ENCODE assay signal across 1 cellular context in the genomic region with DNA sequence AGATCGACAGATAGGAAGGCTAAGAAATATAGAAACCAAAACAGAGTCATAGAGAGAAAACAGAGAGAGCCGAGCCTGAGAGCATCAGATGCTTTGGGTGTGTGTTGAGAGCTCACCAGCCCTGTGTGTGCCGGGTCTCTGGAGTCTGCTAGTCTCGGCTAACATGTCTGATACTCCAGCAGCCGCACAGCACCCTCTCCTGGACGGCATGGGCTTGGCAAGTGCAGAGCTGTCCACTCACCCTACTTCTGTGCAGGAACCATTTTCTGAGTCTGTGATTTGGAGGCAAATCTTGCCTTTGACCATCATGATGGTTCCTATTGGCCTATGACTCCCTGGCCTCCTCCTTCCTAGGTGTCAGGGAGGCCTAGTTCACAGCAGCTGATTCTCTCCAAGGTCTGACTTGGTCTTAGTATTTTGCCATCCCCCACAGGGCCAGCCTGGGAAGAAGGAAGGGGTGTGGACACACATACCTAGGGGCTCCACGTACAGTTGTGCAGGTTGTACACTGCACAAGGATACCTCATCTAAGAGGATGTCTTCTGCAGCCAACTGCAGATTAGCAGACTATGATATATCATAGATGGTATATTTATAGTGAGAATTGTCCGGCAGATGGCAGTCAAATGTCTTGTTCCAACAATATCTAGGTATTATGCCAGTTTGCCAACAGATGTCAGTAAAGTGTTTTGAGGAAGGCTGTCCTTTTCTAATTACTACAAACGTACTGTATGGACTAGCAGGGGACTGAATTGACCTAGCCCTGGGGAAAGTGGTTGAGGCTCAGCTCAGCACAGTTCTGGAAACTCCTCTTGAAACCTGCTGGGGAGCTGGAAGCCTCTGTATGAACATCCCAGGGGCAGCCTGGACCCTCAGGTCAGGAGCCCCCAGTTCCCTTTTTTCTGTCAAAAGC.
TF ChIP-seq lines count a peak whose summit lies in the region.

No MANE protein-coding gene starts in this region.

TF ChIP-seq in HepG2, 621 proteins besides CTCF, POLR2A, EP300 and RAD21 (continued from another document and continues in another):
- TF ChIP-seq, protein P1, sequence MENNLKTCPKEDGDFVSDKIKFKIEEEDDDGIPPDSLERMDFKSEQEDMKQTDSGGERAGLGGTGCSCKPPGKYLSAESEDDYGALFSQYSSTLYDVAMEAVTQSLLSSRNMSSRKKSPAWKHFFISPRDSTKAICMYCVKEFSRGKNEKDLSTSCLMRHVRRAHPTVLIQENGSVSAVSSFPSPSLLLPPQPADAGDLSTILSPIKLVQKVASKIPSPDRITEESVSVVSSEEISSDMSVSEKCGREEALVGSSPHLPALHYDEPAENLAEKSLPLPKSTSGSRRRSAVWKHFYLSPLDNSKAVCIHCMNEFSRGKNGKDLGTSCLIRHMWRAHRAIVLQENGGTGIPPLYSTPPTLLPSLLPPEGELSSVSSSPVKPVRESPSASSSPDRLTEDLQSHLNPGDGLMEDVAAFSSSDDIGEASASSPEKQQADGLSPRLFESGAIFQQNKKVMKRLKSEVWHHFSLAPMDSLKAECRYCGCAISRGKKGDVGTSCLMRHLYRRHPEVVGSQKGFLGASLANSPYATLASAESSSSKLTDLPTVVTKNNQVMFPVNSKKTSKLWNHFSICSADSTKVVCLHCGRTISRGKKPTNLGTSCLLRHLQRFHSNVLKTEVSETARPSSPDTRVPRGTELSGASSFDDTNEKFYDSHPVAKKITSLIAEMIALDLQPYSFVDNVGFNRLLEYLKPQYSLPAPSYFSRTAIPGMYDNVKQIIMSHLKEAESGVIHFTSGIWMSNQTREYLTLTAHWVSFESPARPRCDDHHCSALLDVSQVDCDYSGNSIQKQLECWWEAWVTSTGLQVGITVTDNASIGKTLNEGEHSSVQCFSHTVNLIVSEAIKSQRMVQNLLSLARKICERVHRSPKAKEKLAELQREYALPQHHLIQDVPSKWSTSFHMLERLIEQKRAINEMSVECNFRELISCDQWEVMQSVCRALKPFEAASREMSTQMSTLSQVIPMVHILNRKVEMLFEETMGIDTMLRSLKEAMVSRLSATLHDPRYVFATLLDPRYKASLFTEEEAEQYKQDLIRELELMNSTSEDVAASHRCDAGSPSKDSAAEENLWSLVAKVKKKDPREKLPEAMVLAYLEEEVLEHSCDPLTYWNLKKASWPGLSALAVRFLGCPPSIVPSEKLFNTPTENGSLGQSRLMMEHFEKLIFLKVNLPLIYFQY (CRISPR knock-in tag; IDR thresholded peaks at IDR 0.05; ENCODE audit: borderline replicate concordance), result no peak
- peak; percentile 57; the same call in 1 of the 2 replicates for TF ChIP-seq POGK (CRISPR knock-in tag; conservative IDR thresholded peaks at IDR 0.05)
- no peak for TF ChIP-seq ZZZ3 (CRISPR knock-in tag; IDR thresholded peaks at IDR 0.05; ENCODE audit: borderline replicate concordance)
- no peak for TF ChIP-seq ZNF296 (CRISPR knock-in tag; conservative IDR thresholded peaks at IDR 0.05)
- TF ChIP-seq ZNF580 (CRISPR knock-in tag; IDR thresholded peaks at IDR 0.05; ENCODE audit: borderline replicate concordance, low read depth), result peak; percentile 63; the same call in 1 of the 2 replicates
- TF ChIP-seq, protein P2, sequence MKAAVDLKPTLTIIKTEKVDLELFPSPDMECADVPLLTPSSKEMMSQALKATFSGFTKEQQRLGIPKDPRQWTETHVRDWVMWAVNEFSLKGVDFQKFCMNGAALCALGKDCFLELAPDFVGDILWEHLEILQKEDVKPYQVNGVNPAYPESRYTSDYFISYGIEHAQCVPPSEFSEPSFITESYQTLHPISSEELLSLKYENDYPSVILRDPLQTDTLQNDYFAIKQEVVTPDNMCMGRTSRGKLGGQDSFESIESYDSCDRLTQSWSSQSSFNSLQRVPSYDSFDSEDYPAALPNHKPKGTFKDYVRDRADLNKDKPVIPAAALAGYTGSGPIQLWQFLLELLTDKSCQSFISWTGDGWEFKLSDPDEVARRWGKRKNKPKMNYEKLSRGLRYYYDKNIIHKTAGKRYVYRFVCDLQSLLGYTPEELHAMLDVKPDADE (CRISPR knock-in tag; IDR thresholded peaks at IDR 0.05), result no peak
- no peak for TF ChIP-seq MBD4 (IDR thresholded peaks at IDR 0.05; ENCODE audit: borderline replicate concordance, low read length)
- TF ChIP-seq DDIT3 (CRISPR knock-in tag; IDR thresholded peaks at IDR 0.05), result no peak
- no peak for TF ChIP-seq SP1 (IDR thresholded peaks at IDR 0.05)
- no peak for TF ChIP-seq SP1 (CRISPR knock-in tag; IDR thresholded peaks at IDR 0.05)
- TF ChIP-seq, protein P3, sequence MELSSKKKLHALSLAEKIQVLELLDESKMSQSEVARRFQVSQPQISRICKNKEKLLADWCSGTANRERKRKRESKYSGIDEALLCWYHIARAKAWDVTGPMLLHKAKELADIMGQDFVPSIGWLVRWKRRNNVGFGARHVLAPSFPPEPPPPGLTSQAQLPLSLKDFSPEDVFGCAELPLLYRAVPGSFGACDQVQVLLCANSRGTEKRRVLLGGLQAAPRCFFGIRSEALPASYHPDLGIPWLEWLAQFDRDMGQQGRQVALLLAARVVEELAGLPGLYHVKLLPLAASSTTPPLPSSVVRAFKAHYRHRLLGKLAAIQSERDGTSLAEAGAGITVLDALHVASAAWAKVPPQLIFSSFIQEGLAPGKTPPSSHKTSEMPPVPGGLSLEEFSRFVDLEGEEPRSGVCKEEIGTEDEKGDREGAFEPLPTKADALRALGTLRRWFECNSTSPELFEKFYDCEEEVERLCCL (CRISPR knock-in tag; IDR thresholded peaks at IDR 0.05; ENCODE audit: borderline replicate concordance), result no peak
- TF ChIP-seq SUZ12 (IDR thresholded peaks at IDR 0.05; ENCODE audit: low read depth, low read length), result no peak
- TF ChIP-seq NONO (IDR thresholded peaks at IDR 0.05), result no peak
- TF ChIP-seq NONO (CRISPR knock-in tag; conservative IDR thresholded peaks at IDR 0.05), result no peak; the same call in 1 of the 2 replicates
- TF ChIP-seq ZNF780A (CRISPR knock-in tag; IDR thresholded peaks at IDR 0.05), result no peak
- no peak for TF ChIP-seq MATR3 (CRISPR knock-in tag; IDR thresholded peaks at IDR 0.05)
- no peak for TF ChIP-seq EHMT2 (IDR thresholded peaks at IDR 0.05; ENCODE audit: borderline replicate concordance, low read depth, low read length)
- TF ChIP-seq, protein P4, sequence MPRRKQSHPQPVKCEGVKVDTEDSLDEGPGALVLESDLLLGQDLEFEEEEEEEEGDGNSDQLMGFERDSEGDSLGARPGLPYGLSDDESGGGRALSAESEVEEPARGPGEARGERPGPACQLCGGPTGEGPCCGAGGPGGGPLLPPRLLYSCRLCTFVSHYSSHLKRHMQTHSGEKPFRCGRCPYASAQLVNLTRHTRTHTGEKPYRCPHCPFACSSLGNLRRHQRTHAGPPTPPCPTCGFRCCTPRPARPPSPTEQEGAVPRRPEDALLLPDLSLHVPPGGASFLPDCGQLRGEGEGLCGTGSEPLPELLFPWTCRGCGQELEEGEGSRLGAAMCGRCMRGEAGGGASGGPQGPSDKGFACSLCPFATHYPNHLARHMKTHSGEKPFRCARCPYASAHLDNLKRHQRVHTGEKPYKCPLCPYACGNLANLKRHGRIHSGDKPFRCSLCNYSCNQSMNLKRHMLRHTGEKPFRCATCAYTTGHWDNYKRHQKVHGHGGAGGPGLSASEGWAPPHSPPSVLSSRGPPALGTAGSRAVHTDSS (CRISPR knock-in tag; conservative IDR thresholded peaks at IDR 0.05), result no peak
- TF ChIP-seq SIN3B (IDR thresholded peaks at IDR 0.05; ENCODE audit: low read length), result no peak
- no peak for TF ChIP-seq ZNF777 (CRISPR knock-in tag; IDR thresholded peaks at IDR 0.05)
- TF ChIP-seq ZNF501 (CRISPR knock-in tag; IDR thresholded peaks at IDR 0.05), result peak; percentile 90
- TF ChIP-seq KLF16 (CRISPR knock-in tag; IDR thresholded peaks at IDR 0.05), result peak in 1 of 2 experiments; percentile 29; a peak in 1 of 4 replicates
- no peak for TF ChIP-seq ZNF20 (CRISPR knock-in tag; IDR thresholded peaks at IDR 0.05)
- TF ChIP-seq NR0B2 (CRISPR knock-in tag; IDR thresholded peaks at IDR 0.05), result no peak
- no peak for TF ChIP-seq CSRNP2 (CRISPR knock-in tag; conservative IDR thresholded peaks at IDR 0.05; ENCODE audit: low read depth)
- no peak for TF ChIP-seq CEBPB (IDR thresholded peaks at IDR 0.05; ENCODE audit: borderline replicate concordance, low read depth, low read length)
- TF ChIP-seq SPEN (CRISPR knock-in tag; IDR thresholded peaks at IDR 0.05; ENCODE audit: low read depth), result no peak
- TF ChIP-seq ZNF232 (CRISPR knock-in tag; IDR thresholded peaks at IDR 0.05; ENCODE audit: borderline replicate concordance), result no peak
- TF ChIP-seq GLI4 (CRISPR knock-in tag; IDR thresholded peaks at IDR 0.05; ENCODE audit: borderline replicate concordance), result no peak
- TF ChIP-seq AGO1 (IDR thresholded peaks at IDR 0.05; ENCODE audit: low read depth, low read length, poor library complexity, severe bottlenecking), result no peak
- no peak for TF ChIP-seq RFX3 (CRISPR knock-in tag; IDR thresholded peaks at IDR 0.05)
- TF ChIP-seq ZNF350 (CRISPR knock-in tag; IDR thresholded peaks at IDR 0.05; ENCODE audit: borderline replicate concordance, low read depth), result peak; percentile 25; the same call in 1 of the 2 replicates
- TF ChIP-seq, protein P5, sequence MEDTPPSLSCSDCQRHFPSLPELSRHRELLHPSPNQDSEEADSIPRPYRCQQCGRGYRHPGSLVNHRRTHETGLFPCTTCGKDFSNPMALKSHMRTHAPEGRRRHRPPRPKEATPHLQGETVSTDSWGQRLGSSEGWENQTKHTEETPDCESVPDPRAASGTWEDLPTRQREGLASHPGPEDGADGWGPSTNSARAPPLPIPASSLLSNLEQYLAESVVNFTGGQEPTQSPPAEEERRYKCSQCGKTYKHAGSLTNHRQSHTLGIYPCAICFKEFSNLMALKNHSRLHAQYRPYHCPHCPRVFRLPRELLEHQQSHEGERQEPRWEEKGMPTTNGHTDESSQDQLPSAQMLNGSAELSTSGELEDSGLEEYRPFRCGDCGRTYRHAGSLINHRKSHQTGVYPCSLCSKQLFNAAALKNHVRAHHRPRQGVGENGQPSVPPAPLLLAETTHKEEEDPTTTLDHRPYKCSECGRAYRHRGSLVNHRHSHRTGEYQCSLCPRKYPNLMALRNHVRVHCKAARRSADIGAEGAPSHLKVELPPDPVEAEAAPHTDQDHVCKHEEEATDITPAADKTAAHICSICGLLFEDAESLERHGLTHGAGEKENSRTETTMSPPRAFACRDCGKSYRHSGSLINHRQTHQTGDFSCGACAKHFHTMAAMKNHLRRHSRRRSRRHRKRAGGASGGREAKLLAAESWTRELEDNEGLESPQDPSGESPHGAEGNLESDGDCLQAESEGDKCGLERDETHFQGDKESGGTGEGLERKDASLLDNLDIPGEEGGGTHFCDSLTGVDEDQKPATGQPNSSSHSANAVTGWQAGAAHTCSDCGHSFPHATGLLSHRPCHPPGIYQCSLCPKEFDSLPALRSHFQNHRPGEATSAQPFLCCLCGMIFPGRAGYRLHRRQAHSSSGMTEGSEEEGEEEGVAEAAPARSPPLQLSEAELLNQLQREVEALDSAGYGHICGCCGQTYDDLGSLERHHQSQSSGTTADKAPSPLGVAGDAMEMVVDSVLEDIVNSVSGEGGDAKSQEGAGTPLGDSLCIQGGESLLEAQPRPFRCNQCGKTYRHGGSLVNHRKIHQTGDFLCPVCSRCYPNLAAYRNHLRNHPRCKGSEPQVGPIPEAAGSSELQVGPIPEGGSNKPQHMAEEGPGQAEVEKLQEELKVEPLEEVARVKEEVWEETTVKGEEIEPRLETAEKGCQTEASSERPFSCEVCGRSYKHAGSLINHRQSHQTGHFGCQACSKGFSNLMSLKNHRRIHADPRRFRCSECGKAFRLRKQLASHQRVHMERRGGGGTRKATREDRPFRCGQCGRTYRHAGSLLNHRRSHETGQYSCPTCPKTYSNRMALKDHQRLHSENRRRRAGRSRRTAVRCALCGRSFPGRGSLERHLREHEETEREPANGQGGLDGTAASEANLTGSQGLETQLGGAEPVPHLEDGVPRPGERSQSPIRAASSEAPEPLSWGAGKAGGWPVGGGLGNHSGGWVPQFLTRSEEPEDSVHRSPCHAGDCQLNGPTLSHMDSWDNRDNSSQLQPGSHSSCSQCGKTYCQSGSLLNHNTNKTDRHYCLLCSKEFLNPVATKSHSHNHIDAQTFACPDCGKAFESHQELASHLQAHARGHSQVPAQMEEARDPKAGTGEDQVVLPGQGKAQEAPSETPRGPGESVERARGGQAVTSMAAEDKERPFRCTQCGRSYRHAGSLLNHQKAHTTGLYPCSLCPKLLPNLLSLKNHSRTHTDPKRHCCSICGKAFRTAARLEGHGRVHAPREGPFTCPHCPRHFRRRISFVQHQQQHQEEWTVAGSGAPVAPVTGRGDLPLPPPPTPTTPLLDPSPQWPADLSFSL (CRISPR knock-in tag; IDR thresholded peaks at IDR 0.05), result no peak
- peak; percentile 13; the same call in 1 of the 2 replicates for TF ChIP-seq ZSCAN25 (CRISPR knock-in tag; IDR thresholded peaks at IDR 0.05)
- TF ChIP-seq HNRNPUL1 (IDR thresholded peaks at IDR 0.05; ENCODE audit: low read depth, low read length), result no peak
- 0 out of 2 replicates have a peak, but pooled peaks have one; percentile 46 for TF ChIP-seq ZBTB38 (CRISPR knock-in tag; IDR thresholded peaks at IDR 0.05)
- TF ChIP-seq FOXM1 (CRISPR knock-in tag; IDR thresholded peaks at IDR 0.05), result no peak
